ENCODE assay signal across 8 cellular contexts in genomic region chr19:48260359-48260714, GRCh38. TPM values are rescaled to one million over a fixed set of nuclear protein-coding genes. Genes with fewer than 3 reads are reported as not detected.
DNase-seq lines count a peak whose midpoint lies in the region; ATAC-seq and TF ChIP-seq lines count a peak whose summit lies in the region.
"Not testable (repeated sequence)": the region's sequence is repeated elsewhere in the genome, so short reads cannot be mapped to it uniquely, and the experiment has no call there.
"Had no signal": no experiment of that assay in that cellular context is flagged by ENCODE, and none has a peak within 500 bp of the region (broad histone marks: within the 10 kb centered on the region; RNA-seq: fewer than 3 reads in every experiment).

No MANE protein-coding gene starts in this region.

- not testable (repeated sequence) for H3K27ac ChIP-seq in RWPE1
- H3K27ac ChIP-seq in heart right ventricle = peak overlapping the region in 7 of 10 donors; percentile 48 to 90 (median 79)
- peak overlapping the region; percentile 64 to 97 (median 92) for H3K27ac ChIP-seq in spleen

- not testable (repeated sequence) for H3K27me3 ChIP-seq in HAP-1 (ENCODE audit: low read depth); heart right ventricle; spleen (replicated peaks in 1 of 7)

- not testable (repeated sequence) for H3K9me3 ChIP-seq in HAP-1, heart right ventricle, spleen

- not testable (repeated sequence) for ATAC-seq in activated T-cell treated with anti-CD3 and anti-CD28 coated beads, Interleukin-2, amount 50 U/mL, for 72 hours (replicated peaks in 1 of 2); heart right ventricle

- H3K4me3 ChIP-seq in HAP-1 (peak overlapping the region; percentile 43), heart right ventricle (peak overlapping the region in 8 of 10 donors; percentile 34 to 72 (median 62)), spleen (peak overlapping the region in 7 of 8 donors; percentile 34 to 70 (median 49))

- not testable (repeated sequence) for H3K4me1 ChIP-seq in HAP-1
- H3K4me1 ChIP-seq in heart right ventricle (peaks cover 0 to 27% (median 9%) of the 10 kb centered on the region in 9 donors), spleen (peaks cover 26 to 49% (median 35%) of the 10 kb centered on the region in 6 donors)

- peak overlapping the region; percentile 92 for H3K27ac Mint-ChIP-seq in activated T-cell treated with anti-CD3 and anti-CD28 coated beads, Interleukin-2, amount 50 U/mL, for 72 hours
- H3K27ac Mint-ChIP-seq in nephron = peak overlapping the region in 2 of 3 experiments; percentile 82 to 86

- POLR2A ChIA-PET in RWPE1 (lab: Yijun Ruan, JAX; ENCODE audit: low non-redundant PET) = not testable (repeated sequence)

- peaks cover 11% of the 10 kb centered on the region for H3K27me3 Mint-ChIP-seq in activated T-cell treated with anti-CD3 and anti-CD28 coated beads, Interleukin-2, amount 50 U/mL, for 72 hours (ENCODE audit: low read depth)
- peaks cover 17% of the 10 kb centered on the region for H3K27me3 Mint-ChIP-seq in nephron (ENCODE audit: low read depth)

- DNase-seq in HAP-1 (ENCODE audit: low spot score in 2 of 2); RWPE1 (ENCODE audit: low spot score); activated T-cell treated with anti-CD3 and anti-CD28 coated beads, Interleukin-2, amount 50 U/mL, for 72 hours; heart right ventricle; spleen: not testable (repeated sequence)
- peak; percentile 49 for DNase-seq in brain pericyte (ENCODE audit: low read depth, low spot score)

- peak overlapping the region; percentile 88 for H3K4me3 Mint-ChIP-seq in activated T-cell treated with anti-CD3 and anti-CD28 coated beads, Interleukin-2, amount 50 U/mL, for 72 hours
- H3K4me3 Mint-ChIP-seq in nephron = peak overlapping the region; percentile 81 to 85 (median 84)

- TF ChIP-seq POLR2A in spleen (IDR thresholded peaks at IDR 0.05) = not testable (repeated sequence)

- H3K4me1 Mint-ChIP-seq in activated T-cell treated with anti-CD3 and anti-CD28 coated beads, Interleukin-2, amount 50 U/mL, for 72 hours (ENCODE audit: low read depth) = peaks cover 41% of the 10 kb centered on the region
- H3K4me1 Mint-ChIP-seq in nephron = not testable (repeated sequence)

- H3K9me3 Mint-ChIP-seq in activated T-cell treated with anti-CD3 and anti-CD28 coated beads, Interleukin-2, amount 50 U/mL, for 72 hours; nephron: not testable (repeated sequence)

- intact Hi-C loops in heart right ventricle (cut with DNase I) (loop anchor here in 3 of 10 donors (5.0 to 10.0 kb wide), 5 partner anchors 64 to 324 kb away; partner anchors contain the start of gene EMP3 (in 1 of the 3)), spleen (cut with DNase I; ENCODE audit: low total_unique reads) (loop anchor here (5.0 kb wide), 1 partner anchor 153 kb away; no protein-coding TSS in a partner anchor)

- 51 to 55% methylated on average over 8 of the region's 8 CpGs for WGBS in heart right ventricle, 2 donors
- 50 to 57% (median 54%) methylated on average over 8 of the region's 8 CpGs for WGBS in spleen, 5 donors

- CTCF ChIA-PET in RWPE1 (lab: Yijun Ruan, JAX) = interaction anchor here (0.6 to 1.4 kb wide), 10 partner anchors 9 to 297 kb away, joined by 3 to 6 read pairs (median 3); partner anchors contain the start of gene ZNF114

- not testable (repeated sequence) for H3K36me3 Mint-ChIP-seq in activated T-cell treated with anti-CD3 and anti-CD28 coated beads, Interleukin-2, amount 50 U/mL, for 72 hours (ENCODE audit: insufficient read depth in 2 of 2); nephron (ENCODE audit: low read depth)

- not testable (repeated sequence) for H3K36me3 ChIP-seq in HAP-1 (replicated peaks); heart right ventricle; spleen

- in situ Hi-C loops in HAP-1 (cut with MboI; ENCODE audit: low sequenced_read_pairs) = not testable (repeated sequence)

- TF ChIP-seq CTCF in RWPE1 (conservative IDR thresholded peaks at IDR 0.05; ENCODE audit: low read depth) = peak; percentile 30; the same call in 1 of the 2 replicates
- peak in 2 of 9 donors; percentile 2 to 36 for TF ChIP-seq CTCF in heart right ventricle (IDR thresholded peaks at IDR 0.05)
- not testable (repeated sequence) for TF ChIP-seq CTCF in nephron (IDR thresholded peaks at IDR 0.05; ENCODE audit: unreplicated experiment in 3 of 3)
- TF ChIP-seq CTCF in spleen (IDR thresholded peaks at IDR 0.05 in 8 of 11, conservative IDR thresholded peaks at IDR 0.05 in 3 of 11) = peak in 1 of 11 experiments; percentile 11

RNA-seq across cellular contexts. Expression of gene CARD8, which starts 4.6 kb away (rescaled TPM):
- total RNA-seq in activated T-cell treated with anti-CD3 and anti-CD28 coated beads, Interleukin-2, amount 50 U/mL, for 72 hours = 100 to 1,000 TPM; 166 to 201 TPM
- total RNA-seq in heart right ventricle (10 to 100 TPM; 19.5 to 49.5 (median 29.4) TPM), spleen (100 to 1,000 TPM; 147 to 238 (median 178) TPM)
- polyA plus RNA-seq in heart right ventricle (10 to 100 TPM; 18.9 to 44.2 TPM), spleen (10 to 100 TPM; 61.8 to 83.8 (median 71.2) TPM)

RNA-seq across cellular contexts. Expression of gene ZNF114, which starts 9.5 kb away (rescaled TPM):
- total RNA-seq in activated T-cell treated with anti-CD3 and anti-CD28 coated beads, Interleukin-2, amount 50 U/mL, for 72 hours = under 1 TPM in 1 of 2 donors, not detected in 1; 0.14 TPM
- total RNA-seq in heart right ventricle (under 1 TPM; 0.18 to 0.64 (median 0.33) TPM), spleen (1 to 10 TPM in 5 of 7 donors, under 1 TPM in 2; 0.54 to 2.3 (median 1.1) TPM)
- polyA plus RNA-seq in heart right ventricle (under 1 TPM; 0.29 to 0.66 TPM), spleen (under 1 TPM; 0.28 to 0.90 (median 0.36) TPM)
- total RNA-seq: myocyte had no signal
